8 cellular contexts compared by ENCODE assay signal in genomic region chr5:159286420-159287035, GRCh38. TPM values are rescaled to one million over a fixed set of nuclear protein-coding genes. Genes with fewer than 3 reads are reported as not detected.
A peak's percentile ranks its signal among the peaks of the same experiment; 100 is the strongest.
DNase-seq lines count a peak whose midpoint lies in the region; ATAC-seq, FAIRE-seq and TF ChIP-seq lines count a peak whose summit lies in the region.

No MANE protein-coding gene starts in this region.

- no peaks in the 10 kb centered on the region for H3K9me3 Mint-ChIP-seq in Caco-2 (ENCODE audit: unreplicated experiment)
- H3K9me3 Mint-ChIP-seq in activated naive CD4-positive, alpha-beta T cell treated with anti-CD3 and anti-CD28 coated beads for 36 hours, result no peaks in the 10 kb centered on the region

- H3K4me1 ChIP-seq in Caco-2 (peaks cover 7% of the 10 kb centered on the region; the same call in 1 of the 2 replicates), HEK293 (ENCODE audit: control insufficient read depth, insufficient read depth, low read length) (no peaks in the 10 kb centered on the region)

- CTCF ChIA-PET in Caco-2 (lab: Charles Lee) (interaction anchor here (0.6 to 1.0 kb wide), 5 partner anchors 24 to 701 kb away, joined by 3 to 20 read pairs (median 4); no protein-coding TSS in a partner anchor), HEK293 (lab: Yijun Ruan, JAX) (interaction anchor here (0.6 to 5.2 kb wide), 11 partner anchors 31 to 735 kb away, joined by 3 to 25 read pairs (median 4); no protein-coding TSS in a partner anchor)
- CTCF ChIA-PET in activated naive CD4-positive, alpha-beta T cell treated with anti-CD3 and anti-CD28 coated beads for 36 hours (lab: Charles Lee), result interaction anchor here (0.6 to 3.2 kb wide), 7 partner anchors 10 to 770 kb away, joined by 3 to 13 read pairs (median 4); no protein-coding TSS in a partner anchor

- in situ Hi-C loops in SK-MEL-5 (cut with HindIII; ENCODE audit: low pct_unique_long_range_greater_than_20kb, low sequenced_read_pairs), result no loop called here

- H3K27me3 Mint-ChIP-seq in Caco-2 (ENCODE audit: insufficient read depth, unreplicated experiment), result no peaks in the 10 kb centered on the region
- H3K27me3 Mint-ChIP-seq in activated naive CD4-positive, alpha-beta T cell treated with anti-CD3 and anti-CD28 coated beads for 36 hours (ENCODE audit: low read depth), result no peaks in the 10 kb centered on the region

- H3K4me3 ChIP-seq in Caco-2 (ENCODE audit: low read depth, low read length), result no peak overlapping the region
- no peak overlapping the region for H3K4me3 ChIP-seq in HEK293 (ENCODE audit: low read depth, low read length)
- no peak overlapping the region for H3K4me3 ChIP-seq in fibroblast of the aortic adventitia (ENCODE audit: low read depth, low read length)

- no peaks in the 10 kb centered on the region for H3K36me3 ChIP-seq in Caco-2 (ENCODE audit: control insufficient read depth, insufficient read depth, low read length)
- peaks cover 16 to 21% of the 10 kb centered on the region in 2 experiments; a peak in 2 of 3 replicates for H3K36me3 ChIP-seq in HEK293 (ENCODE audit: control insufficient read depth in 2 of 2, insufficient read depth in 1 of 2, low read length in 2 of 2)

- H3K27ac ChIP-seq in HEK293 (ENCODE audit: extremely low read depth, low read depth, low read length), result no peak overlapping the region

- H3K4me1 Mint-ChIP-seq in Caco-2 (ENCODE audit: low read depth, unreplicated experiment), result no peaks in the 10 kb centered on the region
- no peaks in the 10 kb centered on the region for H3K4me1 Mint-ChIP-seq in activated naive CD4-positive, alpha-beta T cell treated with anti-CD3 and anti-CD28 coated beads for 36 hours (ENCODE audit: low read depth)

- no peak for ATAC-seq in GM19463 (IDR thresholded peaks at IDR 0.05; ENCODE audit: unreplicated experiment)

- no peak overlapping the region for H3K27ac Mint-ChIP-seq in Caco-2 (ENCODE audit: unreplicated experiment)
- H3K27ac Mint-ChIP-seq in activated naive CD4-positive, alpha-beta T cell treated with anti-CD3 and anti-CD28 coated beads for 36 hours, result no peak overlapping the region

- intact Hi-C loops in Caco-2 (cut with micrococcal nuclease; ENCODE audit: unreplicated experiment), result loop anchor here (1.0 to 5.0 kb wide), 3 partner anchors 30 to 701 kb away; no protein-coding TSS in a partner anchor
- intact Hi-C loops in activated naive CD4-positive, alpha-beta T cell treated with anti-CD3 and anti-CD28 coated beads for 36 hours (cut with micrococcal nuclease), result loop anchor here (1.0 to 2.0 kb wide), 5 partner anchors 30 to 700 kb away; partner anchors contain the start of gene ADRA1B

- no peak for FAIRE-seq in GM12891 (lab: Jason Lieb, UNC)

- H3K9me3 ChIP-seq in Caco-2 (0 out of 2 replicates have a peak, but pooled peaks cover 4% of the 10 kb centered on the region), HEK293 (ENCODE audit: control insufficient read depth, insufficient read depth, low read depth, low read length) (no peaks in the 10 kb centered on the region)

- peaks cover 10% of the 10 kb centered on the region for H3K36me3 Mint-ChIP-seq in Caco-2 (ENCODE audit: insufficient read depth, unreplicated experiment)
- no peaks in the 10 kb centered on the region for H3K36me3 Mint-ChIP-seq in activated naive CD4-positive, alpha-beta T cell treated with anti-CD3 and anti-CD28 coated beads for 36 hours (ENCODE audit: low read depth)

- peak in 1 of 2 experiments; percentile 12 for DNase-seq in Caco-2
- peak; percentile 59 for DNase-seq in SK-MEL-5 (ENCODE audit: low read depth, low spot score)
- DNase-seq in fibroblast of the aortic adventitia (ENCODE audit: low read depth), result peak; percentile 62
- DNase-seq in putamen (ENCODE audit: low spot score), result peak; percentile 34
- DNase-seq in activated naive CD4-positive, alpha-beta T cell treated with anti-CD3 and anti-CD28 coated beads for 36 hours, result no peak
- DNase-seq in GM12891 (ENCODE audit: insufficient read length, low spot score), result no peak

- BruUV-seq in Caco-2 (replicated peaks; lab: Mats Ljungman, UMichigan), result no TSS peak

- no peak overlapping the region for H3K4me3 Mint-ChIP-seq in Caco-2 (ENCODE audit: unreplicated experiment)
- H3K4me3 Mint-ChIP-seq in activated naive CD4-positive, alpha-beta T cell treated with anti-CD3 and anti-CD28 coated beads for 36 hours, result no peak overlapping the region

- H3K27me3 ChIP-seq in Caco-2 (replicated peaks; ENCODE audit: control insufficient read depth, insufficient read depth, low read length), result no peaks in the 10 kb centered on the region

- POLR2A ChIA-PET in Caco-2 (lab: Charles Lee), result interaction anchor here (0.6 kb wide), 1 partner anchor 1145 kb away, joined by 7 read pairs; no protein-coding TSS in a partner anchor
- POLR2A ChIA-PET in HEK293 (lab: Yijun Ruan, JAX), result interaction anchor here (1.3 kb wide), 1 partner anchor 30 kb away, joined by 4 read pairs; no protein-coding TSS in a partner anchor

- TF ChIP-seq POLR2A in GM12891 (IDR thresholded peaks at IDR 0.05; ENCODE audit: low read depth, low read length), result no peak

- peak; percentile 26 to 40 for TF ChIP-seq CTCF in Caco-2 (IDR thresholded peaks at IDR 0.05; ENCODE audit: insufficient read depth in 1 of 2, low read depth in 1 of 2, low read length in 1 of 2, severe bottlenecking in 1 of 2, unreplicated experiment in 1 of 2)
- no peak for TF ChIP-seq CTCF in HEK293 (tag by site-specific recombination; IDR thresholded peaks at IDR 0.05)
- peak; percentile 42 for TF ChIP-seq CTCF in fibroblast of the aortic adventitia (IDR thresholded peaks at IDR 0.05; ENCODE audit: insufficient read depth, low read length)

TF ChIP-seq in HEK293, 187 proteins besides CTCF, POLR2A, EP300 and RAD21:
- TF ChIP-seq ZNF664 (tag by site-specific recombination; IDR thresholded peaks at IDR 0.05), result no peak
- no peak for TF ChIP-seq ZSCAN16 (tag by site-specific recombination; IDR thresholded peaks at IDR 0.05)
- TF ChIP-seq ZFP3 (tag by site-specific recombination; IDR thresholded peaks at IDR 0.05; ENCODE audit: low read depth), result no peak
- peak; percentile 22; the same call in 1 of the 2 replicates for TF ChIP-seq ZNF660 (tag by site-specific recombination; IDR thresholded peaks at IDR 0.05)
- peak; percentile 77 for TF ChIP-seq ZNF654 (tag by site-specific recombination; IDR thresholded peaks at IDR 0.05; ENCODE audit: low read depth)

TF ChIP-seq in GM12891, 5 proteins besides CTCF, POLR2A, EP300 and RAD21:
- no peak for TF ChIP-seq SPI1 (IDR thresholded peaks at IDR 0.05; ENCODE audit: low read depth, low read length)
- no peak for TF ChIP-seq POU2F2 (IDR thresholded peaks at IDR 0.05; ENCODE audit: low read depth, low read length)
- no peak for TF ChIP-seq TAF1 (IDR thresholded peaks at IDR 0.05; ENCODE audit: low read depth, low read length)
- no peak for TF ChIP-seq PAX5 (IDR thresholded peaks at IDR 0.05; ENCODE audit: insufficient read depth, low read length, severe bottlenecking)

RNA-seq across cellular contexts. Expression of gene UBLCP1, which starts 23.4 kb away (rescaled TPM):
- total RNA-seq in Caco-2 (2022) (23.0 and 23.2 TPM in 2 replicates), fibroblast of the aortic adventitia (ENCODE audit: low replicate concordance) (36.5 and 82.8 TPM in 2 replicates)
- 44.0 and 45.7 TPM in 2 replicates for total RNA-seq in SK-MEL-5 (2014; rRNA removed; shearing (Covaris generic))
- polyA plus RNA-seq in SK-MEL-5 (2015; cell fraction: cytosol; rRNA removed), result 41.1 TPM in 2 replicates
- polyA plus RNA-seq in SK-MEL-5 (2015; cell fraction: nucleus; rRNA removed), result 33.8 and 42.0 TPM in 2 replicates
- total RNA-seq in activated naive CD4-positive, alpha-beta T cell treated with anti-CD3 and anti-CD28 coated beads for 36 hours, result 10 to 100 TPM; 22.7 to 23.0 TPM
- polyA plus RNA-seq in GM12891 (2012; ENCODE audit: low read depth, missing spikeins), result 16.9 TPM

RNA-seq across cellular contexts. Expression of gene IL12B, which starts 43.8 kb away (rescaled TPM):
- total RNA-seq in Caco-2 (2022), result not detected in 2 replicates
- not detected in 2 replicates for total RNA-seq in SK-MEL-5 (2014; rRNA removed; shearing (Covaris generic))
- polyA plus RNA-seq in SK-MEL-5 (2015; cell fraction: cytosol; rRNA removed), result not detected in 2 replicates
- not detected in 2 replicates for polyA plus RNA-seq in SK-MEL-5 (2015; cell fraction: nucleus; rRNA removed)
- 0.09 TPM in 1 of 2 replicates, not detected in the other for total RNA-seq in fibroblast of the aortic adventitia (ENCODE audit: low replicate concordance)
- total RNA-seq in activated naive CD4-positive, alpha-beta T cell treated with anti-CD3 and anti-CD28 coated beads for 36 hours, result not detected
- polyA plus RNA-seq in GM12891 (2012; ENCODE audit: low read depth, missing spikeins), result 0.04 TPM

Comparison
In these comparisons a context has a peak if more than half of its experiments do, and no peak if none do; other contexts are left out.
1. DNase-seq: peak in SK-MEL-5 (single experiment), fibroblast of the aortic adventitia (single experiment) and putamen (single experiment); none in activated naive CD4-positive, alpha-beta T cell treated with anti-CD3 and anti-CD28 coated beads for 36 hours (single experiment) and GM12891 (single experiment).